8 cellular contexts compared by ENCODE assay signal in the genomic region with DNA sequence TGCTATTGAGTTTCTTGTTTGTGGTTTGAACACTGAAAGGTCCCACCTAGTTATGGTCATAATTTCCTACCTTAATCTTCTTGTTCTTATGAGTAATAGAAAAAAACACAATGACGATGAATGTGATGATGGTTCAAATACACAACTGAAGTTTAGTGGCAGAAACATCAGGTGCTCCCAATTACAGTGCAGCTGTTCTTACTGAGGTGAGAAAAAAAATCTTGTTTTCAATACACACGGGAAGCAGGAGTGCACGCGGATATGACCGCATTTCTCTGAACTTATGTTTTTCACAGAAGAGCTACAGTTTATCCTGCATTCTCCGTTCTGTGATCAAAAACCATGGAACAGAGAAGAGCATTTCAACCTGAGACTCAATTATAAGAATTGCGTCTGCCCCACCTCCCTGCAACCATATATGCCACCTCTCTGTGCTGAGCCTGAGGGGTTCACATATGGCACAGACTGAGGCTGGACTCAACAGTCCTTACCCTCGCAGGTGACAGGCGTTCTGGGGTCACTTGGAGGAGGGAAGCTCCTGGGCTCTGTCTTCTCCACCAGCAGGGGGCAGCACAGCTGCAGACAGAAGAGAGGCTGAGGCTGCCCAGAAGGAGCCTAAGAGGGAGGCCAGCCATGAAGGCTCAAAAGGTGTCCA.
A peak's percentile ranks its signal among the peaks of the same experiment; 100 is the strongest.
DNase-seq lines count a peak whose midpoint lies in the region; ATAC-seq, FAIRE-seq and TF ChIP-seq lines count a peak whose summit lies in the region.

No MANE protein-coding gene starts in this region.

- H3K9me3 ChIP-seq in T-helper 17 cell (ENCODE audit: control insufficient read depth, low read length, poor library complexity, severe bottlenecking) (no peaks in the 10 kb centered on the region), astrocyte (ENCODE audit: insufficient read depth, low read depth, low read length) (no peaks in the 10 kb centered on the region)

- H3K27ac Mint-ChIP-seq in IgD-negative memory B cell = peak overlapping the region in 2 of 3 donors; percentile 16 to 21
- H3K27ac Mint-ChIP-seq in T-helper 17 cell = no peak overlapping the region
- H3K27ac Mint-ChIP-seq in astrocyte (ENCODE audit: unreplicated experiment) = no peak overlapping the region

- H3K36me3 Mint-ChIP-seq in IgD-negative memory B cell (peaks cover 1% of the 10 kb centered on the region), T-helper 17 cell (ENCODE audit: low read depth) (no peaks in the 10 kb centered on the region), astrocyte (ENCODE audit: low read depth, unreplicated experiment) (no peaks in the 10 kb centered on the region)

- FAIRE-seq in astrocyte (lab: Jason Lieb, UNC) = no peak

- H3K36me3 ChIP-seq in astrocyte (ENCODE audit: insufficient read depth, low read length) = no peaks in the 10 kb centered on the region

- no peak overlapping the region for H3K4me3 Mint-ChIP-seq in IgD-negative memory B cell
- H3K4me3 Mint-ChIP-seq in T-helper 17 cell = peak overlapping the region; percentile 19
- no peak overlapping the region for H3K4me3 Mint-ChIP-seq in astrocyte (ENCODE audit: unreplicated experiment)

- no peak overlapping the region for H3K4me3 ChIP-seq in astrocyte (ENCODE audit: insufficient read depth, low read depth, low read length)

- peak; percentile 74 for DNase-seq in D341Med (ENCODE audit: low spot score)
- peak; percentile 44 to 69 (median 45) for DNase-seq in T-helper 17 cell
- no peak for DNase-seq in astrocyte (ENCODE audit: low read depth)
- peak; percentile 82 for DNase-seq in islet precursor cell
- peak; percentile 43 for DNase-seq in stimulated activated CD4-positive, alpha-beta T cell treated with anti-CD3 and anti-CD28 coated beads, Interleukin-2, amount 100 ng/mL, for 4 hours (ENCODE audit: low read depth)

- no peak overlapping the region for H3K9ac ChIP-seq in astrocyte (ENCODE audit: low read length)

- no peak overlapping the region for H2AFZ ChIP-seq in astrocyte (ENCODE audit: low read depth, low read length)

- TF ChIP-seq CTCF in astrocyte (IDR thresholded peaks at IDR 0.05; ENCODE audit: insufficient read depth, low read depth, low read length) = peak; percentile 48

- H3K27me3 Mint-ChIP-seq in IgD-negative memory B cell (peaks cover 7% of the 10 kb centered on the region), T-helper 17 cell (peaks cover 23% of the 10 kb centered on the region), astrocyte (ENCODE audit: low read depth, unreplicated experiment) (peaks cover 54% of the 10 kb centered on the region)

- H3K4me2 ChIP-seq in astrocyte (ENCODE audit: low read length) = no peak overlapping the region

- no peak overlapping the region for H3K27ac ChIP-seq in astrocyte (ENCODE audit: low read depth, low read length)

- peaks cover 5% of the 10 kb centered on the region for H3K27me3 ChIP-seq in astrocyte (ENCODE audit: insufficient read depth, low read length)

- no peaks in the 10 kb centered on the region for H3K9me3 Mint-ChIP-seq in IgD-negative memory B cell
- H3K9me3 Mint-ChIP-seq in astrocyte (ENCODE audit: unreplicated experiment) = no peaks in the 10 kb centered on the region

- H3K4me1 Mint-ChIP-seq in IgD-negative memory B cell (no peaks in the 10 kb centered on the region), T-helper 17 cell (peaks cover 31% of the 10 kb centered on the region), astrocyte (ENCODE audit: low read depth, unreplicated experiment) (no peaks in the 10 kb centered on the region)

- no peaks in the 10 kb centered on the region for H4K20me1 ChIP-seq in astrocyte (ENCODE audit: insufficient read depth, low read length)

- ATAC-seq in T-helper 17 cell = peak; percentile 79
- no peak for ATAC-seq in GM18868 (IDR thresholded peaks at IDR 0.05; ENCODE audit: unreplicated experiment)
- ATAC-seq in GM21786 (IDR thresholded peaks at IDR 0.05; ENCODE audit: unreplicated experiment) = no peak

- no peaks in the 10 kb centered on the region for H3K4me1 ChIP-seq in astrocyte (ENCODE audit: insufficient read depth, low read length)

- no peaks in the 10 kb centered on the region for H3K79me2 ChIP-seq in astrocyte (ENCODE audit: insufficient read depth, low read length)

Comparison
In these comparisons a context has a peak if more than half of its experiments do, and no peak if none do; other contexts are left out.
1. H3K27ac Mint-ChIP-seq: peak in IgD-negative memory B cell (2 of 3); none in T-helper 17 cell (single experiment) and astrocyte (single experiment).